1 cellular context compared by ENCODE assay signal in genomic region chr1:23788695-23789094, GRCh38.
TF ChIP-seq lines count a peak whose summit lies in the region.

No MANE protein-coding gene starts in this region.

TF ChIP-seq in HepG2, 621 proteins besides CTCF, POLR2A, EP300 and RAD21:
- no peak for TF ChIP-seq ZNF280D (CRISPR knock-in tag; IDR thresholded peaks at IDR 0.05)
- peak; percentile 15; the same call in 1 of the 2 replicates for TF ChIP-seq ZNF460 (CRISPR knock-in tag; IDR thresholded peaks at IDR 0.05; ENCODE audit: borderline replicate concordance)
- TF ChIP-seq ZNF530 (CRISPR knock-in tag; IDR thresholded peaks at IDR 0.05; ENCODE audit: low read depth): no peak
- peak; percentile 85 for TF ChIP-seq ZNF770 (CRISPR knock-in tag; IDR thresholded peaks at IDR 0.05)
